In the genomic region with DNA sequence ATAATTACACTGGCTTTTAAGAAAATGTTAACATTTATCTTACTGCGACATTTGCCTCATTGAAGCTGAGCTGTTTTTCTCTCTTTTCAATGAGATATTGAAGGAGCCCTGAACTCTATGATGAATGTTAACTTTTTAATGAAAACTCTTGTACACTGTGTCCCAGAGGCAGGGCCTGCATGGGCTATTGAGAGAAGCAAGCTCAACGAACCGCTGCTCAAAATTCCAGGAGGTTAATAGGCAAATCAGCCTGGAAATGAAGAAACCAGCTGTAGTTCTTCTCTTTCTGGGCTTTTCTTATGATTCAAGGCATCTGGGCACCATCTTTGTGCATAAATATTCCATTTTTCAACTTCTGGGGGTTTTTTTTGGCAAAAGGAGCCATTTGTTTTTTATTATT, we compare ENCODE assay signal across 20 cellular contexts.
"Had no signal": no experiment of that assay in that cellular context is flagged by ENCODE, and none has a peak within 500 bp of the region (broad histone marks: within the 10 kb centered on the region; RNA-seq: fewer than 3 reads in every experiment).

No MANE protein-coding gene starts in this region.

- H3K27me3 ChIP-seq: gastrocnemius medialis had no signal

- H3K4me1 ChIP-seq: gastrocnemius medialis had no signal

- H3K4me3 Mint-ChIP-seq: mesothelial cell of epicardium had no signal

- H3K36me3 ChIP-seq: esophagus squamous epithelium, gastrocnemius medialis, heart right ventricle, lower lobe of right lung had no signal

- ATAC-seq: gastrocnemius medialis, heart right ventricle, left cardiac atrium, left lobe of liver, left ventricle myocardium superior, lower lobe of right lung, mucosa of descending colon had no signal

- H3K27ac ChIP-seq: coronary artery, dorsolateral prefrontal cortex, esophagus squamous epithelium, gastrocnemius medialis, heart right ventricle, lower lobe of right lung had no signal

- DNase-seq: dermis blood vessel endothelial cell; dorsolateral prefrontal cortex; effector CD4-positive, alpha-beta T cell; effector memory CD4-positive, alpha-beta T cell; esophagus squamous epithelium; foreskin fibroblast; foreskin melanocyte; gastrocnemius medialis; glutamatergic neuron; head of caudate nucleus; heart right ventricle; hippocampal formation; left cardiac atrium; left ventricle myocardium superior; lower lobe of right lung; mesenchymal stem cell; mucosa of descending colon had no signal

- H3K9me3 ChIP-seq: esophagus squamous epithelium, gastrocnemius medialis, heart right ventricle, lower lobe of right lung, mucosa of descending colon had no signal

- H3K36me3 Mint-ChIP-seq: mesothelial cell of epicardium had no signal

- H3K27ac Mint-ChIP-seq: mesothelial cell of epicardium had no signal

- H3K9me3 Mint-ChIP-seq: mesothelial cell of epicardium had no signal

- H3K4me3 ChIP-seq: coronary artery, dorsolateral prefrontal cortex, esophagus squamous epithelium, gastrocnemius medialis, heart right ventricle, lower lobe of right lung, mucosa of descending colon had no signal
